21 cellular contexts compared by ENCODE assay signal in the genomic region with DNA sequence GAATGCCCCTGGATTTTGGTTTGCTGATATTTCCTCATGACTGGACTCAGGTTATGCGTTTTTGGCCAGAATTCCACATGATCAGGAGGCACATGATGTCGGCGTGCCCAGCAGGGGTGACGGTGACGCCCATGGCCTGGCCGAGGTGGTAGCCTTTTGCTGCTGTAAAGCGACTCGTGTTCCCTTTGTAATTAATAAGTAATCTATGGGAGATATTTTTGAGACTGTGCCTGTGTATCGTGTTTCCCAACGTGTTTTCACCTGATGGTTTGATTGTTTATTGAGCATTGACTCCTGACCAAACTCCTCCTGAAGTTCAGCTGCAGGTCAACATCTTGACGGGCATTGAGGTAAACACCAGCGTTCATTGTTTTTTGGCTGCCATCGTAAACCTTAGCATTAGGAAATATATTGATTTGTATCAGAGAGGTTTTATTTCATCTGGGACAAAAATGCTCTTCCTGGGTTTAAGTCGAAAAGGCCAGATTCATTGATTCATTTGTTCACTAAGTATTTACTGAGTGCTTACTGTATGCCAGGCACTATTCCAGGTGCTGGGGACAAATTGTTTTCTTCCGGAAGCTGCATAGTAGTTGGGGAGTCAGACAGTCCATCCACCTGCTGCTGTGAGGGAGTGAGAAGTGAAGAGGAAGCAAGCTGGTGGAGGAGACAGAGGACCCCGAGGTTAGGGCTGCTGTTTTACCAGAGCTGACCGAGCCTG. TPM values are rescaled to one million over a fixed set of nuclear protein-coding genes. Genes with fewer than 3 reads are reported as not detected.
DNase-seq lines count a peak whose midpoint lies in the region; ATAC-seq, FAIRE-seq and TF ChIP-seq lines count a peak whose summit lies in the region.
"Had no signal": no experiment of that assay in that cellular context is flagged by ENCODE, and none has a peak within 500 bp of the region (broad histone marks: within the 10 kb centered on the region; RNA-seq: fewer than 3 reads in every experiment).

No MANE protein-coding gene starts in this region.

- no peaks in the 10 kb centered on the region for H3K27me3 ChIP-seq in CD4-positive, CD25-positive, alpha-beta regulatory T cell (ENCODE audit: control insufficient read depth, insufficient read depth, low read length)
- H3K27me3 ChIP-seq in HL-60 (ENCODE audit: insufficient read depth, poor library complexity, severe bottlenecking) (no peaks in the 10 kb centered on the region), neuronal stem cell (ENCODE audit: control insufficient read depth in 3 of 3, insufficient read depth in 3 of 3, low read depth in 1 of 3, low read length in 3 of 3) (no peaks in the 10 kb centered on the region)
- H3K27me3 ChIP-seq: heart left ventricle, suprapubic skin had no signal

- H3K4me3 Mint-ChIP-seq in CD4-positive, CD25-positive, alpha-beta regulatory T cell: no peak overlapping the region
- H3K4me3 Mint-ChIP-seq: activated CD4-positive, alpha-beta memory T cell treated with anti-CD3 and anti-CD28 coated beads, Interleukin-2, amount 10 ng/mL, durations not matched to agents 7 days and 5 days; activated T-cell treated with anti-CD3 and anti-CD28 coated beads, Interleukin-2, amount 50 U/mL, for 24 hours had no signal

- H2BK120ac ChIP-seq in neuronal stem cell (ENCODE audit: low read depth, low read length): peak overlapping the region; percentile 66

- no peak overlapping the region for H3K4me3 ChIP-seq in CD4-positive, CD25-positive, alpha-beta regulatory T cell (ENCODE audit: low read depth, low read length)
- H3K4me3 ChIP-seq in HL-60 (replicated peaks; ENCODE audit: insufficient read depth, low read length) (no peak overlapping the region), kidney (ENCODE audit: low read length in 2 of 2) (peak overlapping the region; percentile 21 to 40), neuronal stem cell (ENCODE audit: low read length in 2 of 2) (no peak overlapping the region)
- H3K4me3 ChIP-seq: coronary artery, heart left ventricle, prostate gland, suprapubic skin had no signal

- H3K27ac ChIP-seq in CD4-positive, CD25-positive, alpha-beta regulatory T cell (ENCODE audit: insufficient read depth, low read length, poor library complexity, severe bottlenecking): no peak overlapping the region
- peak overlapping the region; percentile 23 for H3K27ac ChIP-seq in HL-60 (replicated peaks)
- peak overlapping the region; percentile 90 to 92 for H3K27ac ChIP-seq in kidney (ENCODE audit: low read depth in 2 of 2, low read length in 2 of 2)
- H3K27ac ChIP-seq in neuronal stem cell (replicated peaks; ENCODE audit: low read length): no peak overlapping the region
- H3K27ac ChIP-seq: coronary artery, heart left ventricle, prostate gland, suprapubic skin, WERI-Rb-1 had no signal

- no CpG with 5 or more reads among the region's 17 CpGs for WGBS in neuronal stem cell (ENCODE audit: extremely low coverage in 2 of 2, insufficient read length in 2 of 2, insufficient replicate concordance in 1 of 2), 2 donors

- no peaks in the 10 kb centered on the region for H3K4me1 ChIP-seq in CD4-positive, CD25-positive, alpha-beta regulatory T cell (ENCODE audit: control insufficient read depth, insufficient read depth, low read length, poor library complexity, severe bottlenecking)
- H3K4me1 ChIP-seq in kidney (ENCODE audit: control insufficient read depth in 1 of 2, insufficient read depth in 1 of 2, low read depth in 1 of 2, low read length in 2 of 2) (peaks cover 6 to 26% of the 10 kb centered on the region in 2 donors), neuronal stem cell (ENCODE audit: control insufficient read depth in 2 of 2, insufficient read depth in 1 of 2, low read depth in 1 of 2, low read length in 2 of 2) (peaks cover 0 to 8% of the 10 kb centered on the region in 2 donors)
- H3K4me1 ChIP-seq: prostate gland had no signal

- H3K4me1 Mint-ChIP-seq in CD4-positive, CD25-positive, alpha-beta regulatory T cell: peaks cover 7 to 19% (median 15%) of the 10 kb centered on the region in 4 donors

- peaks cover 27% of the 10 kb centered on the region for H3K36me3 Mint-ChIP-seq in CD4-positive, CD25-positive, alpha-beta regulatory T cell
- H3K36me3 Mint-ChIP-seq: activated naive CD4-positive, alpha-beta T cell treated with anti-CD3 and anti-CD28 coated beads, Interleukin-2, amount 50 U/mL, for 72 hours had no signal

- DNase-seq in CD4-positive, CD25-positive, alpha-beta regulatory T cell: no peak
- DNase-seq in HL-60 (ENCODE audit: low read depth in 1 of 2, low spot score in 1 of 2) (no peak), kidney (peak; percentile 90), neuronal stem cell (ENCODE audit: low spot score) (no peak), omental fat pad (ENCODE audit: low spot score) (no peak), DMS153 treated with DMSO at 0.1 percent for 48 hours (lab: John Stamatoyannopoulos, UW; ENCODE audit: unreplicated experiment) (no peak), SW 1271 (lab: John Stamatoyannopoulos, UW) (no peak)
- DNase-seq: activated CD4-positive, alpha-beta memory T cell treated with anti-CD3 and anti-CD28 coated beads, Interleukin-2, amount 10 ng/mL, durations not matched to agents 7 days and 5 days; activated T-cell treated with anti-CD3 and anti-CD28 coated beads, Interleukin-2, amount 50 U/mL, for 24 hours; mammary epithelial cell; NCI-H526 treated with DMSO at 0.1 percent for 48 hours; SHP77; stimulated activated CD4-positive, alpha-beta T cell treated with anti-CD3 and anti-CD28 coated beads, Interleukin-4, amount 100 ng/mL, for 4 hours; WERI-Rb-1 had no signal

- no peak overlapping the region for H3K4ac ChIP-seq in neuronal stem cell (ENCODE audit: low read length)

- H2AFZ ChIP-seq in neuronal stem cell (ENCODE audit: low read length): no peak overlapping the region

- H3K18ac ChIP-seq in neuronal stem cell (ENCODE audit: low read length): peak overlapping the region; percentile 37

- H3K9ac ChIP-seq in kidney (ENCODE audit: low read length in 2 of 2) (peak overlapping the region; percentile 76 to 78), neuronal stem cell (ENCODE audit: low read depth, low read length, poor library complexity) (peak overlapping the region; percentile 54)

- no peak overlapping the region for H3K4me2 ChIP-seq in neuronal stem cell (ENCODE audit: insufficient read depth, low read length, poor library complexity, severe bottlenecking)

- peak overlapping the region; percentile 57 for H2AK5ac ChIP-seq in neuronal stem cell (ENCODE audit: low read depth, low read length)

- no peak overlapping the region for H2BK12ac ChIP-seq in neuronal stem cell (ENCODE audit: low read length)

- peak overlapping the region; percentile 86 for H3K23ac ChIP-seq in neuronal stem cell (ENCODE audit: low read depth, low read length, poor library complexity)

- H3K27ac Mint-ChIP-seq in CD4-positive, CD25-positive, alpha-beta regulatory T cell: peak overlapping the region in 2 of 3 donors; percentile 20 to 51
- H3K27ac Mint-ChIP-seq: activated CD4-positive, alpha-beta memory T cell treated with anti-CD3 and anti-CD28 coated beads, Interleukin-2, amount 10 ng/mL, durations not matched to agents 7 days and 5 days; activated T-cell treated with anti-CD3 and anti-CD28 coated beads, Interleukin-2, amount 50 U/mL, for 24 hours had no signal

- intact Hi-C loops in kidney (cut with DNase I): no loop called here

- TF ChIP-seq CTCF in HL-60 (IDR thresholded peaks at IDR 0.05; ENCODE audit: insufficient read depth, low read length): no peak
- TF ChIP-seq CTCF in kidney (IDR thresholded peaks at IDR 0.05; ENCODE audit: borderline replicate concordance, extremely low read depth, insufficient read depth): no peak
- TF ChIP-seq CTCF in omental fat pad (IDR thresholded peaks at IDR 0.05): no peak

- H2BK15ac ChIP-seq in neuronal stem cell (ENCODE audit: low read length): peak overlapping the region; percentile 63

- H3K79me1 ChIP-seq in neuronal stem cell (ENCODE audit: low read depth, low read length): peaks cover 2% of the 10 kb centered on the region

- no peak for FAIRE-seq in kidney (lab: Jason Lieb, UNC)
- FAIRE-seq: GM19239 had no signal

- H3K14ac ChIP-seq in neuronal stem cell (ENCODE audit: low read length): peak overlapping the region; percentile 83

- H2BK5ac ChIP-seq in neuronal stem cell (ENCODE audit: low read length): no peak overlapping the region

- H3K27me3 Mint-ChIP-seq in CD4-positive, CD25-positive, alpha-beta regulatory T cell: no peaks in the 10 kb centered on the region
- H3K27me3 Mint-ChIP-seq: activated CD4-positive, alpha-beta memory T cell treated with anti-CD3 and anti-CD28 coated beads, Interleukin-2, amount 10 ng/mL, durations not matched to agents 7 days and 5 days; activated T-cell treated with anti-CD3 and anti-CD28 coated beads, Interleukin-2, amount 50 U/mL, for 24 hours had no signal

- no peaks in the 10 kb centered on the region for H3K9me3 ChIP-seq in CD4-positive, CD25-positive, alpha-beta regulatory T cell (ENCODE audit: control insufficient read depth in 2 of 2, low read length in 2 of 2)
- H3K9me3 ChIP-seq in kidney (ENCODE audit: control insufficient read depth in 1 of 2, low read length in 2 of 2): no peaks in the 10 kb centered on the region
- no peaks in the 10 kb centered on the region for H3K9me3 ChIP-seq in neuronal stem cell (replicated peaks in 1 of 2; ENCODE audit: control insufficient read depth in 2 of 2, insufficient read depth in 1 of 2, low read depth in 1 of 2, low read length in 2 of 2)
- H3K9me3 ChIP-seq: heart left ventricle, prostate gland, suprapubic skin had no signal

- H3K9me3 Mint-ChIP-seq in CD4-positive, CD25-positive, alpha-beta regulatory T cell: no peaks in the 10 kb centered on the region
- H3K9me3 Mint-ChIP-seq: activated CD4-positive, alpha-beta memory T cell treated with anti-CD3 and anti-CD28 coated beads, Interleukin-2, amount 10 ng/mL, durations not matched to agents 7 days and 5 days; activated naive CD4-positive, alpha-beta T cell treated with anti-CD3 and anti-CD28 coated beads, Interleukin-2, amount 50 U/mL, for 72 hours; activated T-cell treated with anti-CD3 and anti-CD28 coated beads, Interleukin-2, amount 50 U/mL, for 24 hours had no signal

- H4K8ac ChIP-seq in neuronal stem cell (ENCODE audit: low read depth, low read length): no peak overlapping the region

- no peak overlapping the region for H4K91ac ChIP-seq in neuronal stem cell (ENCODE audit: low read depth, low read length, poor library complexity)

- peaks cover 29% of the 10 kb centered on the region for H3K36me3 ChIP-seq in CD4-positive, CD25-positive, alpha-beta regulatory T cell (ENCODE audit: control insufficient read depth, insufficient read depth, low read length)
- no peaks in the 10 kb centered on the region for H3K36me3 ChIP-seq in kidney (ENCODE audit: control insufficient read depth in 1 of 2, insufficient read depth in 2 of 2, low read length in 2 of 2)
- peaks cover 2 to 13% of the 10 kb centered on the region in 2 donors for H3K36me3 ChIP-seq in neuronal stem cell (replicated peaks in 1 of 2; ENCODE audit: control insufficient read depth in 2 of 2, insufficient read depth in 2 of 2, low read length in 2 of 2)
- H3K36me3 ChIP-seq: prostate gland had no signal

- ATAC-seq in CD4-positive, CD25-positive, alpha-beta regulatory T cell (ENCODE audit: low read depth in 2 of 2): no peak
- ATAC-seq in omental fat pad (ENCODE audit: low FRiP score) (no peak), GM21381 (IDR thresholded peaks at IDR 0.05; ENCODE audit: unreplicated experiment) (no peak)
- ATAC-seq: activated naive CD4-positive, alpha-beta T cell treated with anti-CD3 and anti-CD28 coated beads, Interleukin-2, amount 50 U/mL, for 72 hours; heart left ventricle had no signal

RNA-seq across cellular contexts. Expression of a gene that starts 23.6 kb away (rescaled TPM):
- total RNA-seq in CD4-positive, CD25-positive, alpha-beta regulatory T cell: 18.1 TPM
- polyA plus RNA-seq in CD4-positive, CD25-positive, alpha-beta regulatory T cell: 10 to 100 TPM; 42.3 to 57.6 (median 49.7) TPM
- total RNA-seq in kidney (24.2 TPM), omental fat pad (10 to 100 TPM in 2 of 4 donors, 1 to 10 TPM in 2; 8.0 to 12.4 (median 9.9) TPM)
- 23.9 TPM for polyA plus RNA-seq in kidney (ENCODE audit: insufficient read depth, low read depth, low replicate concordance)
- polyA plus RNA-seq in neuronal stem cell (2013, experiment 1 of 2): 21.3 TPM
- 21.8 TPM for polyA plus RNA-seq in neuronal stem cell (2013, experiment 2 of 2)

RNA-seq across cellular contexts. Expression of a gene that starts 28.0 kb away (rescaled TPM):
- total RNA-seq in CD4-positive, CD25-positive, alpha-beta regulatory T cell: 4.7 TPM
- polyA plus RNA-seq in CD4-positive, CD25-positive, alpha-beta regulatory T cell: 1 to 10 TPM; 1.4 to 3.1 (median 2.3) TPM
- 27.4 TPM for total RNA-seq in kidney
- 72.8 TPM for polyA plus RNA-seq in kidney (ENCODE audit: insufficient read depth, low read depth, low replicate concordance)
- 12.7 TPM for polyA plus RNA-seq in neuronal stem cell (2013, experiment 1 of 2)
- polyA plus RNA-seq in neuronal stem cell (2013, experiment 2 of 2): 11.2 TPM
- total RNA-seq in omental fat pad: 10 to 100 TPM; 13.2 to 59.3 (median 41.9) TPM

RNA-seq across cellular contexts. Expression of a gene that starts 44.5 kb away (rescaled TPM):
- 15.5 TPM for total RNA-seq in CD4-positive, CD25-positive, alpha-beta regulatory T cell
- 10 to 100 TPM in 1 of 4 donors, 1 to 10 TPM in 3; 8.1 to 11.3 (median 8.9) TPM for polyA plus RNA-seq in CD4-positive, CD25-positive, alpha-beta regulatory T cell
- total RNA-seq in kidney (12.1 TPM), omental fat pad (10 to 100 TPM in 1 of 4 donors, 1 to 10 TPM in 3; 6.0 to 17.0 (median 8.5) TPM)
- polyA plus RNA-seq in kidney (ENCODE audit: insufficient read depth, low read depth, low replicate concordance): 5.8 TPM
- 4.2 TPM for polyA plus RNA-seq in neuronal stem cell (2013, experiment 1 of 2)
- 4.2 TPM for polyA plus RNA-seq in neuronal stem cell (2013, experiment 2 of 2)

RNA-seq across cellular contexts. Expression of a gene that starts 58.5 kb away (rescaled TPM):
- total RNA-seq in CD4-positive, CD25-positive, alpha-beta regulatory T cell: 33.3 TPM
- 10 to 100 TPM; 13.9 to 20.8 (median 18.7) TPM for polyA plus RNA-seq in CD4-positive, CD25-positive, alpha-beta regulatory T cell
- total RNA-seq in kidney (21.5 TPM), omental fat pad (10 to 100 TPM; 10.2 to 27.3 (median 17.4) TPM)
- polyA plus RNA-seq in kidney (ENCODE audit: insufficient read depth, low read depth, low replicate concordance): 37.1 TPM
- 23.1 TPM for polyA plus RNA-seq in neuronal stem cell (2013, experiment 1 of 2)
- 23.5 TPM for polyA plus RNA-seq in neuronal stem cell (2013, experiment 2 of 2)

RNA-seq across cellular contexts. Expression of a gene that starts 58.7 kb away (rescaled TPM):
- 182 TPM for total RNA-seq in CD4-positive, CD25-positive, alpha-beta regulatory T cell
- polyA plus RNA-seq in CD4-positive, CD25-positive, alpha-beta regulatory T cell: 100 to 1,000 TPM in 2 of 4 donors, 10 to 100 TPM in 2; 91.1 to 108 (median 97.2) TPM
- total RNA-seq in kidney (116 TPM), omental fat pad (100 to 1,000 TPM in 1 of 4 donors, 10 to 100 TPM in 3; 83.5 to 109 (median 91.8) TPM)
- 55.2 TPM for polyA plus RNA-seq in kidney (ENCODE audit: insufficient read depth, low read depth, low replicate concordance)
- polyA plus RNA-seq in neuronal stem cell (2013, experiment 1 of 2): 34.6 TPM
- polyA plus RNA-seq in neuronal stem cell (2013, experiment 2 of 2): 34.7 TPM

Comparison
In these comparisons a context has a peak if more than half of its experiments do, and no peak if none do; other contexts are left out.
1. H3K27ac ChIP-seq: peak in HL-60 (single experiment) and kidney (2 of 2); none in CD4-positive, CD25-positive, alpha-beta regulatory T cell (single experiment) and neuronal stem cell (single experiment).
2. H3K4me3 ChIP-seq: peak in kidney (2 of 2); none in CD4-positive, CD25-positive, alpha-beta regulatory T cell (single experiment), HL-60 (single experiment) and neuronal stem cell (0 of 2).